2 cellular contexts compared by ENCODE assay signal in the genomic region with DNA sequence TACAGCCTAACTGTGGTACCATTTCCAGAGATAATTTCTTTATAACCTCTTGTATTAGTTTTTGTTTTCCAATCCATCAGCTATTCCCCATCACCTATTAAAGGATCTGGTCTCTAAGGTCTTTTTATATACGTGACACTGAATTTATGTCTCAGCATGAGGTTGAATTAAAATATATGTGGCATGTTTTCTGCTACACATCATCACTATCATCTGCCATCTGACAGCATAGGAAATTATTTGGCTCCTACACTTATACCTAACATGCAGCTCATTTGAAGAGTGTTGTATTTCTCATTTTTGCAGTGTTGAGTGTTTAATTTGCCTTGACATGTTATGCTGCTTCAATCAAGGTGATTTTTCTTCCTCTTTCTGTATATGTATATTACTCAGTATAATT.
TF ChIP-seq lines count a peak whose summit lies in the region.

No MANE protein-coding gene starts in this region.

TF ChIP-seq in HEK293, 187 proteins besides CTCF, POLR2A, EP300 and RAD21 (continued from another document):
- TF ChIP-seq, protein P1, sequence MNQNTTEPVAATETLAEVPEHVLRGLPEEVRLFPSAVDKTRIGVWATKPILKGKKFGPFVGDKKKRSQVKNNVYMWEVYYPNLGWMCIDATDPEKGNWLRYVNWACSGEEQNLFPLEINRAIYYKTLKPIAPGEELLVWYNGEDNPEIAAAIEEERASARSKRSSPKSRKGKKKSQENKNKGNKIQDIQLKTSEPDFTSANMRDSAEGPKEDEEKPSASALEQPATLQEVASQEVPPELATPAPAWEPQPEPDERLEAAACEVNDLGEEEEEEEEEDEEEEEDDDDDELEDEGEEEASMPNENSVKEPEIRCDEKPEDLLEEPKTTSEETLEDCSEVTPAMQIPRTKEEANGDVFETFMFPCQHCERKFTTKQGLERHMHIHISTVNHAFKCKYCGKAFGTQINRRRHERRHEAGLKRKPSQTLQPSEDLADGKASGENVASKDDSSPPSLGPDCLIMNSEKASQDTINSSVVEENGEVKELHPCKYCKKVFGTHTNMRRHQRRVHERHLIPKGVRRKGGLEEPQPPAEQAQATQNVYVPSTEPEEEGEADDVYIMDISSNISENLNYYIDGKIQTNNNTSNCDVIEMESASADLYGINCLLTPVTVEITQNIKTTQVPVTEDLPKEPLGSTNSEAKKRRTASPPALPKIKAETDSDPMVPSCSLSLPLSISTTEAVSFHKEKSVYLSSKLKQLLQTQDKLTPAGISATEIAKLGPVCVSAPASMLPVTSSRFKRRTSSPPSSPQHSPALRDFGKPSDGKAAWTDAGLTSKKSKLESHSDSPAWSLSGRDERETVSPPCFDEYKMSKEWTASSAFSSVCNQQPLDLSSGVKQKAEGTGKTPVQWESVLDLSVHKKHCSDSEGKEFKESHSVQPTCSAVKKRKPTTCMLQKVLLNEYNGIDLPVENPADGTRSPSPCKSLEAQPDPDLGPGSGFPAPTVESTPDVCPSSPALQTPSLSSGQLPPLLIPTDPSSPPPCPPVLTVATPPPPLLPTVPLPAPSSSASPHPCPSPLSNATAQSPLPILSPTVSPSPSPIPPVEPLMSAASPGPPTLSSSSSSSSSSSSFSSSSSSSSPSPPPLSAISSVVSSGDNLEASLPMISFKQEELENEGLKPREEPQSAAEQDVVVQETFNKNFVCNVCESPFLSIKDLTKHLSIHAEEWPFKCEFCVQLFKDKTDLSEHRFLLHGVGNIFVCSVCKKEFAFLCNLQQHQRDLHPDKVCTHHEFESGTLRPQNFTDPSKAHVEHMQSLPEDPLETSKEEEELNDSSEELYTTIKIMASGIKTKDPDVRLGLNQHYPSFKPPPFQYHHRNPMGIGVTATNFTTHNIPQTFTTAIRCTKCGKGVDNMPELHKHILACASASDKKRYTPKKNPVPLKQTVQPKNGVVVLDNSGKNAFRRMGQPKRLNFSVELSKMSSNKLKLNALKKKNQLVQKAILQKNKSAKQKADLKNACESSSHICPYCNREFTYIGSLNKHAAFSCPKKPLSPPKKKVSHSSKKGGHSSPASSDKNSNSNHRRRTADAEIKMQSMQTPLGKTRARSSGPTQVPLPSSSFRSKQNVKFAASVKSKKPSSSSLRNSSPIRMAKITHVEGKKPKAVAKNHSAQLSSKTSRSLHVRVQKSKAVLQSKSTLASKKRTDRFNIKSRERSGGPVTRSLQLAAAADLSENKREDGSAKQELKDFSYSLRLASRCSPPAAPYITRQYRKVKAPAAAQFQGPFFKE (tag by site-specific recombination; IDR thresholded peaks at IDR 0.05; ENCODE audit: borderline replicate concordance): no peak
- no peak for TF ChIP-seq ZNF561 (tag by site-specific recombination; IDR thresholded peaks at IDR 0.05; ENCODE audit: borderline replicate concordance)
TF ChIP-seq in HEK293: peak in this region for 1.

TF ChIP-seq in neural cell, 6 proteins besides CTCF, POLR2A, EP300 and RAD21 (continued from another document):
- TF ChIP-seq, protein P2, sequence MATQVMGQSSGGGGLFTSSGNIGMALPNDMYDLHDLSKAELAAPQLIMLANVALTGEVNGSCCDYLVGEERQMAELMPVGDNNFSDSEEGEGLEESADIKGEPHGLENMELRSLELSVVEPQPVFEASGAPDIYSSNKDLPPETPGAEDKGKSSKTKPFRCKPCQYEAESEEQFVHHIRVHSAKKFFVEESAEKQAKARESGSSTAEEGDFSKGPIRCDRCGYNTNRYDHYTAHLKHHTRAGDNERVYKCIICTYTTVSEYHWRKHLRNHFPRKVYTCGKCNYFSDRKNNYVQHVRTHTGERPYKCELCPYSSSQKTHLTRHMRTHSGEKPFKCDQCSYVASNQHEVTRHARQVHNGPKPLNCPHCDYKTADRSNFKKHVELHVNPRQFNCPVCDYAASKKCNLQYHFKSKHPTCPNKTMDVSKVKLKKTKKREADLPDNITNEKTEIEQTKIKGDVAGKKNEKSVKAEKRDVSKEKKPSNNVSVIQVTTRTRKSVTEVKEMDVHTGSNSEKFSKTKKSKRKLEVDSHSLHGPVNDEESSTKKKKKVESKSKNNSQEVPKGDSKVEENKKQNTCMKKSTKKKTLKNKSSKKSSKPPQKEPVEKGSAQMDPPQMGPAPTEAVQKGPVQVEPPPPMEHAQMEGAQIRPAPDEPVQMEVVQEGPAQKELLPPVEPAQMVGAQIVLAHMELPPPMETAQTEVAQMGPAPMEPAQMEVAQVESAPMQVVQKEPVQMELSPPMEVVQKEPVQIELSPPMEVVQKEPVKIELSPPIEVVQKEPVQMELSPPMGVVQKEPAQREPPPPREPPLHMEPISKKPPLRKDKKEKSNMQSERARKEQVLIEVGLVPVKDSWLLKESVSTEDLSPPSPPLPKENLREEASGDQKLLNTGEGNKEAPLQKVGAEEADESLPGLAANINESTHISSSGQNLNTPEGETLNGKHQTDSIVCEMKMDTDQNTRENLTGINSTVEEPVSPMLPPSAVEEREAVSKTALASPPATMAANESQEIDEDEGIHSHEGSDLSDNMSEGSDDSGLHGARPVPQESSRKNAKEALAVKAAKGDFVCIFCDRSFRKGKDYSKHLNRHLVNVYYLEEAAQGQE (IDR thresholded peaks at IDR 0.05; ENCODE audit: borderline replicate concordance): no peak
- no peak for TF ChIP-seq SMC3 (conservative IDR thresholded peaks at IDR 0.05; ENCODE audit: poor library complexity)
- no peak for TF ChIP-seq TAF1 (IDR thresholded peaks at IDR 0.05; ENCODE audit: low read depth)
- peak; percentile 89 for TF ChIP-seq POLR2AphosphoS5 (IDR thresholded peaks at IDR 0.05)
TF ChIP-seq in neural cell: peak in this region for 1.
